12 cellular contexts compared by ENCODE assay signal in the genomic region with DNA sequence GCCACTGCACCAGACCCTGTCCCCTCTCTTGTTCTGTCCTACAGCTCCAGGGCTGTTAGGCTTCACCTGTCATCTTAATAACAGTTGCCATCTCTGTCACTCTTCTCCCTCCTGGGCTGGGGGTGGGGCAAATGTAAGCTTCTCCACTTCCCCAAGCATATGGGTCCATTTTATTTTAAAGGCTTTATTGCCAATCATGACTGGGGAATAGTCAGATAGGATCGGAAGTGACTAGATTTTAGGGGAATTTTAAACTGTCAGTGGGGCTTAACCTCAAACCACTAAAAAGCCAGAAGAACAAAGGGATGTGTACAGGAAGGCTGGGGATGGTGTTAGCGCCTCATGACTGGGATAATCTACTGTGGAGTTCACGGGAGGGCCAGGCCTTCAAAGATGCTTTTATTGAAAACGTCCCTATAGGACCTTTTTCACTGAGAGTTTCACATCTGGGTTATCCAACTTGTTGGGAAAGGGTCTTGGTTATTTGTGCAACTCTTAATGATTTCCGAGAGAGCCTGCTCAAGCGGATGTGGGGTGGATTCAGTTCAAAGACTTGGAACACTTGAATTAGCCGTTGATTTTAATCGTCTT. TPM values are rescaled to one million over a fixed set of nuclear protein-coding genes. Genes with fewer than 3 reads are reported as not detected.
A peak's percentile ranks its signal among the peaks of the same experiment; 100 is the strongest.
DNase-seq lines count a peak whose midpoint lies in the region; ATAC-seq and TF ChIP-seq lines count a peak whose summit lies in the region.
"Had no signal": no experiment of that assay in that cellular context is flagged by ENCODE, and none has a peak within 500 bp of the region (broad histone marks: within the 10 kb centered on the region; RNA-seq: fewer than 3 reads in every experiment).

No MANE protein-coding gene starts in this region.

- H3K79me2 ChIP-seq in OCI-LY7 (ENCODE audit: insufficient read depth, low read depth, low read length): peaks cover 45% of the 10 kb centered on the region; the same call in 1 of the 2 replicates
- H3K79me2 ChIP-seq in GM23338 (replicated peaks; ENCODE audit: insufficient read depth): peaks cover 11% of the 10 kb centered on the region

- POLR2A ChIA-PET in OCI-LY7 (lab: Charles Lee): no interaction called here

- H3K27ac Mint-ChIP-seq in GM23338: no peak overlapping the region
- H3K27ac Mint-ChIP-seq: type B pancreatic cell had no signal

- no peaks in the 10 kb centered on the region for H3K27me3 Mint-ChIP-seq in GM23338 (ENCODE audit: insufficient read depth, low read depth, poor library complexity)
- H3K27me3 Mint-ChIP-seq: type B pancreatic cell had no signal

- H3K4me2 ChIP-seq in OCI-LY7 (ENCODE audit: low read length) (peak overlapping the region; percentile 19; the same call in 1 of the 2 replicates), GM23338 (no peak overlapping the region)

- H4K20me1 ChIP-seq in OCI-LY7 (ENCODE audit: insufficient read depth, low read length): no peaks in the 10 kb centered on the region
- 0 out of 2 replicates have a peak, but pooled peaks cover 11% of the 10 kb centered on the region for H4K20me1 ChIP-seq in GM23338 (replicated peaks; ENCODE audit: insufficient read depth)

- no peaks in the 10 kb centered on the region for H3F3A ChIP-seq in GM23338 (replicated peaks; ENCODE audit: low read depth)

- no peaks in the 10 kb centered on the region for H3K36me3 Mint-ChIP-seq in GM23338 (ENCODE audit: low read depth)
- H3K36me3 Mint-ChIP-seq: type B pancreatic cell had no signal

- TF ChIP-seq CTCF in OCI-LY7 (conservative IDR thresholded peaks at IDR 0.05; ENCODE audit: low read length): no peak
- no peak for TF ChIP-seq CTCF in foreskin fibroblast (IDR thresholded peaks at IDR 0.05; ENCODE audit: low read depth, low read length)
- no peak for TF ChIP-seq CTCF in GM23338 (conservative IDR thresholded peaks at IDR 0.05; ENCODE audit: low read depth in 2 of 2)

- H3K27ac ChIP-seq in OCI-LY7 (ENCODE audit: low read depth, low read length, poor library complexity, severe bottlenecking): no peak overlapping the region
- H3K27ac ChIP-seq in GM23338 (ENCODE audit: low read depth): no peak overlapping the region
- H3K27ac ChIP-seq: VCaP had no signal

- BruUV-seq in OCI-LY7 (replicated peaks; lab: Mats Ljungman, UMichigan): no TSS peak

- ATAC-seq in GM23338 (no peak), GM21447 (IDR thresholded peaks at IDR 0.05; ENCODE audit: unreplicated experiment) (no peak)

- intact Hi-C loops in OCI-LY7 (cut with micrococcal nuclease; ENCODE audit: unreplicated experiment): no loop called here

- no peaks in the 10 kb centered on the region for H3K27me3 ChIP-seq in GM23338 (ENCODE audit: insufficient read depth)

- CTCF ChIA-PET in OCI-LY7 (lab: Charles Lee; ENCODE audit: unreplicated experiment): no interaction called here

- H3K9me2 ChIP-seq in OCI-LY7 (ENCODE audit: insufficient read depth, low read length) (no peaks in the 10 kb centered on the region), GM23338 (ENCODE audit: insufficient read depth) (no peaks in the 10 kb centered on the region)

- DNase-seq in ELR (ENCODE audit: low read depth) (peak; percentile 87), OCI-LY7 (ENCODE audit: low spot score) (no peak), retina (peak; percentile 32), foreskin fibroblast (no peak), GM23338 (ENCODE audit: low spot score) (no peak), NCI-H1092 treated with DMSO at 0.1 percent for 48 hours (lab: John Stamatoyannopoulos, UW) (no peak)
- DNase-seq in activated naive CD4-positive, alpha-beta T cell treated with anti-CD3 and anti-CD28 coated beads, Interleukin-2, amount 50 U/mL, for 16 hours: peak; percentile 32
- DNase-seq: caudate nucleus, NCI-H510A had no signal

- H3K36me3 ChIP-seq in OCI-LY7 (ENCODE audit: insufficient read depth, low read length): no peaks in the 10 kb centered on the region
- no peaks in the 10 kb centered on the region for H3K36me3 ChIP-seq in GM23338 (ENCODE audit: insufficient read depth)

- H3K4me3 ChIP-seq in OCI-LY7 (ENCODE audit: low read depth, low read length, poor library complexity, severe bottlenecking) (no peak overlapping the region), foreskin fibroblast (ENCODE audit: low read depth in 1 of 2, low read length in 2 of 2) (no peak overlapping the region), GM23338 (no peak overlapping the region)

- H3K9me3 ChIP-seq in OCI-LY7 (ENCODE audit: low read length): no peaks in the 10 kb centered on the region

- no peaks in the 10 kb centered on the region for H3K9me3 Mint-ChIP-seq in GM23338
- H3K9me3 Mint-ChIP-seq: type B pancreatic cell had no signal

- H2AFZ ChIP-seq in OCI-LY7 (ENCODE audit: low read length) (no peak overlapping the region), GM23338 (no peak overlapping the region)

- no peak overlapping the region for H3K4me3 Mint-ChIP-seq in GM23338
- H3K4me3 Mint-ChIP-seq: type B pancreatic cell had no signal

- H3K4me1 ChIP-seq in OCI-LY7 (ENCODE audit: insufficient read depth, low read length, poor library complexity, severe bottlenecking): peaks cover 74% of the 10 kb centered on the region
- peaks cover 19% of the 10 kb centered on the region; the same call in 1 of the 2 replicates for H3K4me1 ChIP-seq in GM23338 (ENCODE audit: insufficient read depth)

- H3K4me1 Mint-ChIP-seq in GM23338: peaks cover 33% of the 10 kb centered on the region

TF ChIP-seq in GM23338, 12 proteins besides CTCF, POLR2A, EP300 and RAD21 (continues in another document):
- TF ChIP-seq POLR2AphosphoS5 (IDR thresholded peaks at IDR 0.05; ENCODE audit: low read depth) (no peak), ZNF462 (CRISPR knock-in tag; IDR thresholded peaks at IDR 0.05) (no peak), EZH2phosphoT487 (IDR thresholded peaks at IDR 0.05; ENCODE audit: unreplicated experiment) (no peak), JUNB (IDR thresholded peaks at IDR 0.05; ENCODE audit: unreplicated experiment) (no peak)

RNA-seq across cellular contexts. Expression of gene CHST11, which starts 41.6 kb away (rescaled TPM):
- 35.8 and 41.6 TPM in 2 replicates for total RNA-seq in OCI-LY7 (2014; rRNA removed; shearing (Covaris generic))
- total RNA-seq in OCI-LY7 (2022): 15.2 and 16.8 TPM in 2 replicates
- 13.4 and 25.7 TPM in 2 replicates for total RNA-seq in GM23338 (2014; rRNA removed; shearing (Covaris generic))
- 6.9 and 7.7 TPM in 2 replicates for polyA plus RNA-seq in GM23338 (2016; fragmentation: Nextera tagmentation; extraction: Ambion mirVana)

Comparison
In these comparisons a context has a peak if more than half of its experiments do, and no peak if none do; other contexts are left out.
1. DNase-seq: peak in ELR (single experiment), activated naive CD4-positive, alpha-beta T cell treated with anti-CD3 and anti-CD28 coated beads, Interleukin-2, amount 50 U/mL, for 16 hours (single experiment) and retina (single experiment); none in OCI-LY7 (single experiment), foreskin fibroblast (0 of 2), GM23338 (single experiment) and NCI-H1092 treated with DMSO at 0.1 percent for 48 hours (single experiment).